ENCODE assay signal across 26 cellular contexts in genomic region chr1:227557962-227558806, GRCh38.
"Had no signal": no experiment of that assay in that cellular context is flagged by ENCODE, and none has a peak within 500 bp of the region (broad histone marks: within the 10 kb centered on the region; RNA-seq: fewer than 3 reads in every experiment).

No MANE protein-coding gene starts in this region.

- H3K4me1 ChIP-seq: testis, uterus had no signal

- DNase-seq: activated CD4-positive, alpha-beta memory T cell treated with anti-CD3 and anti-CD28 coated beads for 36 hours; activated CD4-positive, alpha-beta T cell treated with anti-CD3 and anti-CD28 coated beads, Interleukin-2, amount 10 ng/mL, durations not matched to agents 24 days and 14 days; activated CD4-positive, CD25-positive, alpha-beta regulatory T cell treated with anti-CD3 and anti-CD28 coated beads, Interleukin-2, amount 50 U/mL, for 72 hours; activated CD8-positive, alpha-beta memory T cell treated with anti-CD3 and anti-CD28 coated beads, Interleukin-2, amount 50 U/mL, for 48 hours; activated gamma-delta T cell; activated naive CD4-positive, alpha-beta T cell treated with anti-CD3 and anti-CD28 coated beads, Interleukin-2, amount 50 U/mL, for 16 hours; activated T-cell treated with anti-CD3 and anti-CD28 coated beads, Interleukin-2, amount 50 U/mL, for 24 hours; anterior cingulate cortex; dermis blood vessel endothelial cell; effector CD4-positive, alpha-beta T cell; esophagus squamous epithelium; foreskin melanocyte; left ventricle myocardium inferior; mammary epithelial cell; naive thymus-derived CD4-positive, alpha-beta T cell; occipital lobe; spleen; stimulated activated naive CD8-positive, alpha-beta T cell treated with anti-CD3 and anti-CD28 coated beads, Interleukin-15, Interleukin-2, amounts not matched to agents 100 U/mL and 50 U/mL, for 24 hours; T-helper 9 cell; testis; trophoblast cell; uterus had no signal

- H3K4me3 ChIP-seq: esophagus squamous epithelium, left ventricle myocardium inferior, uterus had no signal

- ATAC-seq: naive thymus-derived CD4-positive, alpha-beta T cell; stimulated activated naive CD8-positive, alpha-beta T cell treated with anti-CD3 and anti-CD28 coated beads, Interleukin-15, Interleukin-2, amounts not matched to agents 100 U/mL and 50 U/mL, for 24 hours had no signal

- H3K27ac ChIP-seq: epithelial cell of prostate, esophagus squamous epithelium, left ventricle myocardium inferior, spleen, testis, uterus, VCaP had no signal

- H3K4me3 Mint-ChIP-seq: activated CD4-positive, alpha-beta memory T cell treated with anti-CD3 and anti-CD28 coated beads for 36 hours; activated CD4-positive, alpha-beta T cell treated with anti-CD3 and anti-CD28 coated beads, Interleukin-2, amount 10 ng/mL, durations not matched to agents 24 days and 14 days; activated T-cell treated with anti-CD3 and anti-CD28 coated beads, Interleukin-2, amount 50 U/mL, for 24 hours; central memory CD8-positive, alpha-beta T cell had no signal

- H3K9me3 Mint-ChIP-seq: activated CD4-positive, alpha-beta memory T cell treated with anti-CD3 and anti-CD28 coated beads for 36 hours; central memory CD8-positive, alpha-beta T cell had no signal

- H3K27ac Mint-ChIP-seq: activated CD4-positive, alpha-beta memory T cell treated with anti-CD3 and anti-CD28 coated beads for 36 hours; activated CD4-positive, alpha-beta T cell treated with anti-CD3 and anti-CD28 coated beads, Interleukin-2, amount 10 ng/mL, durations not matched to agents 24 days and 14 days; activated T-cell treated with anti-CD3 and anti-CD28 coated beads, Interleukin-2, amount 50 U/mL, for 24 hours; T-helper 1 cell treated with Interleukin-12 subunit alpha and Interleukin-12 subunit beta and Interleukin-4 antibody, amounts not matched to agents 30 μg/mL and 1 μg/mL, for 36 hours had no signal

- H3K4me1 Mint-ChIP-seq: central memory CD8-positive, alpha-beta T cell had no signal

- H3K36me3 ChIP-seq: esophagus squamous epithelium, left ventricle myocardium inferior, spleen, uterus had no signal

- H3K27me3 ChIP-seq: testis, uterus had no signal

- H3K36me3 Mint-ChIP-seq: activated CD4-positive, alpha-beta memory T cell treated with anti-CD3 and anti-CD28 coated beads for 36 hours had no signal

- H3K9me3 ChIP-seq: esophagus squamous epithelium, testis, uterus had no signal
